ENCODE assay signal across 1 cellular context in genomic region chr12:57782608-57783465, GRCh38.
TF ChIP-seq lines count a peak whose summit lies in the region.

TSFM (plus strand) TSS chr12:57782787; CDS start chr12:57782802, 15 bp downstream.

TF ChIP-seq in H1, 55 proteins besides CTCF, POLR2A, EP300 and RAD21 (continued from another document):
- TF ChIP-seq CHD7 (IDR thresholded peaks at IDR 0.05; ENCODE audit: insufficient replicate concordance, low read length) (no peak), JUND (IDR thresholded peaks at IDR 0.05; ENCODE audit: low read length) (peak; percentile 70; the same call in 1 of the 2 replicates), KDM5A (IDR thresholded peaks at IDR 0.05; ENCODE audit: low read length) (peak; percentile 85), RXRA (IDR thresholded peaks at IDR 0.05; ENCODE audit: insufficient read depth, low read depth, low read length) (no peak), TCF12 (IDR thresholded peaks at IDR 0.05; ENCODE audit: low read depth, low read length) (no peak), CHD2 (IDR thresholded peaks at IDR 0.05; ENCODE audit: low read length) (0 out of 2 replicates have a peak, but pooled peaks have one; percentile 53), ATF3 (IDR thresholded peaks at IDR 0.05; ENCODE audit: insufficient read depth, low read depth, low read length) (peak; percentile 89), HDAC2 (IDR thresholded peaks at IDR 0.05; ENCODE audit: borderline replicate concordance in 1 of 2, low read depth in 2 of 2, low read length in 2 of 2) (no peak), ZNF274 (IDR thresholded peaks at IDR 0.05; ENCODE audit: borderline replicate concordance, extremely low read depth, low read length) (no peak), MAX (IDR thresholded peaks at IDR 0.05) (peak; percentile 67), CBX5 (IDR thresholded peaks at IDR 0.05; ENCODE audit: low read depth, low read length) (no peak), HDAC6 (IDR thresholded peaks at IDR 0.05; ENCODE audit: low read depth, low read length) (no peak), BACH1 (IDR thresholded peaks at IDR 0.05; ENCODE audit: low read length) (no peak), SIRT6 (IDR thresholded peaks at IDR 0.05; ENCODE audit: low read length) (no peak), KDM4A (IDR thresholded peaks at IDR 0.05; ENCODE audit: low read depth, low read length, severe bottlenecking) (peak; percentile 85), TAF1 (IDR thresholded peaks at IDR 0.05; ENCODE audit: low read depth, low read length) (peak; percentile 94), POLR2AphosphoS5 (IDR thresholded peaks at IDR 0.05; ENCODE audit: low read depth, low read length) (peak; percentile 95), CEBPB (IDR thresholded peaks at IDR 0.05; ENCODE audit: low read depth, low read length) (peak; percentile 94), ASH2L (IDR thresholded peaks at IDR 0.05; ENCODE audit: low read length) (peak; percentile 90), GABPA (IDR thresholded peaks at IDR 0.05; ENCODE audit: borderline replicate concordance, insufficient read depth, low read length) (no peak), SIN3A (conservative IDR thresholded peaks at IDR 0.05 in 1 of 2, IDR thresholded peaks at IDR 0.05 in 1 of 2; ENCODE audit: low read depth in 1 of 2, low read length in 2 of 2) (peak in 1 of 2 experiments; percentile 92; a peak in 2 of 4 replicates), USF2 (IDR thresholded peaks at IDR 0.05; ENCODE audit: low read length) (no peak), NANOG (IDR thresholded peaks at IDR 0.05; ENCODE audit: insufficient read depth, low read depth, low read length, poor library complexity, severe bottlenecking) (no peak), SP1 (IDR thresholded peaks at IDR 0.05; ENCODE audit: low read depth, low read length) (peak; percentile 53; the same call in 1 of the 2 replicates), NRF1 (IDR thresholded peaks at IDR 0.05; ENCODE audit: low read depth, low read length) (no peak), E2F6 (IDR thresholded peaks at IDR 0.05) (no peak), SP2 (IDR thresholded peaks at IDR 0.05; ENCODE audit: low read length) (peak; percentile 44; the same call in 1 of the 2 replicates), GTF2F1 (IDR thresholded peaks at IDR 0.05; ENCODE audit: borderline replicate concordance, low read depth, low read length) (peak; percentile 74; the same call in 1 of the 2 replicates), POU5F1 (IDR thresholded peaks at IDR 0.05; ENCODE audit: low read depth, low read length) (no peak), SP4 (IDR thresholded peaks at IDR 0.05; ENCODE audit: low read length) (no peak), MAFK (IDR thresholded peaks at IDR 0.05; ENCODE audit: low read depth, low read length) (no peak), BCL11A (IDR thresholded peaks at IDR 0.05; ENCODE audit: low read depth in 2 of 2, low read length in 2 of 2) (no peak), TEAD4 (IDR thresholded peaks at IDR 0.05; ENCODE audit: low read depth, low read length) (peak; percentile 78), RBBP5 (IDR thresholded peaks at IDR 0.05; ENCODE audit: borderline replicate concordance, low read depth, low read length) (peak; percentile 72; the same call in 1 of the 2 replicates), SAP30 (IDR thresholded peaks at IDR 0.05; ENCODE audit: insufficient read depth, insufficient replicate concordance, low read length) (peak; percentile 80), CBX8 (IDR thresholded peaks at IDR 0.05; ENCODE audit: borderline replicate concordance, low read depth, low read length) (no peak), TAF7 (optimal IDR thresholded peaks at IDR 0.05; ENCODE audit: borderline replicate concordance, low read depth, low read length) (peak; percentile 72), YY1 (IDR thresholded peaks at IDR 0.05; ENCODE audit: low read depth, low read length) (peak; percentile 60; the same call in 1 of the 2 replicates), CTBP2 (IDR thresholded peaks at IDR 0.05; ENCODE audit: borderline replicate concordance, insufficient read depth, insufficient read length, low read length) (no peak), RFX5 (IDR thresholded peaks at IDR 0.05; ENCODE audit: borderline replicate concordance, low read depth, low read length) (no peak), EZH2 (IDR thresholded peaks at IDR 0.05; ENCODE audit: low read depth, low read length, severe bottlenecking) (no peak), RNF2 (IDR thresholded peaks at IDR 0.05; ENCODE audit: borderline replicate concordance, low read depth, low read length, missing control alignments, poor library complexity, severe bottlenecking) (no peak), FOSL1 (IDR thresholded peaks at IDR 0.05; ENCODE audit: insufficient read depth, low read depth, low read length) (no peak), CREB1 (IDR thresholded peaks at IDR 0.05) (peak; percentile 91), PHF8 (conservative IDR thresholded peaks at IDR 0.05; ENCODE audit: low read depth, low read length) (peak; percentile 98), BRCA1 (IDR thresholded peaks at IDR 0.05; ENCODE audit: low read depth, low read length) (no peak), TBP (IDR thresholded peaks at IDR 0.05; ENCODE audit: low read depth, low read length) (peak; percentile 88), SRF (IDR thresholded peaks at IDR 0.05; ENCODE audit: low read depth, low read length) (0 out of 2 replicates have a peak, but pooled peaks have one; percentile 17), JUN (IDR thresholded peaks at IDR 0.05; ENCODE audit: low read depth, low read length) (0 out of 2 replicates have a peak, but pooled peaks have one; percentile 3), SUZ12 (IDR thresholded peaks at IDR 0.05; ENCODE audit: low read length) (no peak), KDM1A (IDR thresholded peaks at IDR 0.05; ENCODE audit: borderline replicate concordance, low read length) (no peak), EGR1 (IDR thresholded peaks at IDR 0.05; ENCODE audit: borderline replicate concordance, low read depth, low read length) (peak; percentile 69; the same call in 1 of the 2 replicates), SIX5 (IDR thresholded peaks at IDR 0.05; ENCODE audit: low read depth, low read length) (no peak)
- TF ChIP-seq, protein P1, sequence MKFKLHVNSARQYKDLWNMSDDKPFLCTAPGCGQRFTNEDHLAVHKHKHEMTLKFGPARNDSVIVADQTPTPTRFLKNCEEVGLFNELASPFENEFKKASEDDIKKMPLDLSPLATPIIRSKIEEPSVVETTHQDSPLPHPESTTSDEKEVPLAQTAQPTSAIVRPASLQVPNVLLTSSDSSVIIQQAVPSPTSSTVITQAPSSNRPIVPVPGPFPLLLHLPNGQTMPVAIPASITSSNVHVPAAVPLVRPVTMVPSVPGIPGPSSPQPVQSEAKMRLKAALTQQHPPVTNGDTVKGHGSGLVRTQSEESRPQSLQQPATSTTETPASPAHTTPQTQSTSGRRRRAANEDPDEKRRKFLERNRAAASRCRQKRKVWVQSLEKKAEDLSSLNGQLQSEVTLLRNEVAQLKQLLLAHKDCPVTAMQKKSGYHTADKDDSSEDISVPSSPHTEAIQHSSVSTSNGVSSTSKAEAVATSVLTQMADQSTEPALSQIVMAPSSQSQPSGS (IDR thresholded peaks at IDR 0.05; ENCODE audit: low read length): no peak
